In genomic region chr11:120168960-120169681, GRCh38 we compare ENCODE assay signal across 8 cellular contexts. TPM values are rescaled to one million over a fixed set of nuclear protein-coding genes. Genes with fewer than 3 reads are reported as not detected.
A peak's percentile ranks its signal among the peaks of the same experiment; 100 is the strongest.
DNase-seq lines count a peak whose midpoint lies in the region; ATAC-seq, FAIRE-seq and TF ChIP-seq lines count a peak whose summit lies in the region.

No MANE protein-coding gene starts in this region.

- H3K4me1 ChIP-seq in K562 (replicated peaks in 1 of 2; ENCODE audit: control insufficient read depth in 2 of 2, insufficient read depth in 2 of 2, low read length in 2 of 2): peaks cover 0 to 18% of the 10 kb centered on the region in 2 experiments; a peak in 2 of 5 replicates

- WGBS in K562 (ENCODE audit: insufficient coverage, low coverage, missing lambda C conversion rate): 5% methylated on average over 52 of the region's 71 CpGs

- no peak for TF ChIP-seq EP300 in K562 (IDR thresholded peaks at IDR 0.05; ENCODE audit: low read length)

- H3K36me3 ChIP-seq in K562 (ENCODE audit: control insufficient read depth, insufficient read depth, low read length): no peaks in the 10 kb centered on the region

- no peak for TF ChIP-seq POLR2A in K562 (conservative IDR thresholded peaks at IDR 0.05)

- H3K79me2 ChIP-seq in K562 (ENCODE audit: control insufficient read depth, insufficient read depth, low read length): no peaks in the 10 kb centered on the region

- ATAC-seq in K562 (peak; percentile 98), sciatic nerve (peak; percentile 87), GM18861 (IDR thresholded peaks at IDR 0.05; ENCODE audit: unreplicated experiment) (no peak)

- H4K20me1 ChIP-seq in K562 (replicated peaks; ENCODE audit: control insufficient read depth, insufficient read depth, low read length): peaks cover 9% of the 10 kb centered on the region

- peak overlapping the region; percentile 46 for H3K4me3 ChIP-seq in K562
- peak overlapping the region; percentile 33 for H3K4me3 ChIP-seq in iPS-11a (ENCODE audit: low read depth, low read length)

- H3K9me3 ChIP-seq in K562 (replicated peaks; ENCODE audit: control insufficient read depth, insufficient read depth, low read depth, low read length): no peaks in the 10 kb centered on the region

- DNase-seq in DMS79 treated with DMSO at 0.1 percent for 48 hours (lab: John Stamatoyannopoulos, UW) (peak; percentile 65), Kasumi-1 (lab: John Stamatoyannopoulos, UW) (peak; percentile 55 to 71), T-helper 9 cell (peak; percentile 21), K562 (ENCODE audit: extremely low read depth in 1 of 4, low spot score in 3 of 4) (peak; percentile 78 to 90 (median 86)), sciatic nerve (ENCODE audit: low spot score) (peak; percentile 85), NCI-H2029 treated with DMSO at 0.1 percent for 48 hours (lab: John Stamatoyannopoulos, UW) (no peak)

- in situ Hi-C loops in K562 (cut with MboI): no loop called here

- POLR2A ChIA-PET in K562 (lab: Yijun Ruan, JAX): interaction anchor here (0.5 to 1.0 kb wide), 2 partner anchors 23 to 48 kb away, joined by 3 to 7 read pairs; no protein-coding TSS in a partner anchor

- peak; percentile 54 to 62 for TF ChIP-seq RAD21 in K562 (CRISPR knock-in tag; conservative IDR thresholded peaks at IDR 0.05 in 1 of 2, IDR thresholded peaks at IDR 0.05 in 1 of 2)

- no peak overlapping the region for H3K27ac ChIP-seq in K562 (ENCODE audit: extremely low read depth, low read depth, low read length)

- intact Hi-C loops in K562 (cut with micrococcal nuclease) (loop anchor here (1.0 to 5.0 kb wide), 2 partner anchors 61 to 502 kb away; no protein-coding TSS in a partner anchor), sciatic nerve (cut with DNase I) (no loop called here)

- H3K4me2 ChIP-seq in K562 (ENCODE audit: insufficient read depth, low read length): peak overlapping the region; percentile 71

- no TSS peak for BruUV-seq in K562 (replicated peaks; lab: Mats Ljungman, UMichigan)

- peak overlapping the region in 1 of 2 experiments; percentile 88; a peak in 3 of 4 replicates for H3K9ac ChIP-seq in K562 (ENCODE audit: insufficient read depth in 1 of 2, low read depth in 2 of 2, low read length in 2 of 2)

- CTCF ChIA-PET in K562 (lab: Yijun Ruan, JAX; ENCODE audit: low intra/inter-chr PET ratio): interaction anchor here (0.6 to 2.5 kb wide), 4 partner anchors 61 to 503 kb away, joined by 3 to 9 read pairs (median 3); partner anchors contain the start of gene NECTIN1

- peak; percentile 74 to 86 (median 77) for TF ChIP-seq CTCF in K562 (IDR thresholded peaks at IDR 0.05 in 2 of 3, conservative IDR thresholded peaks at IDR 0.05 in 1 of 3; ENCODE audit: insufficient read depth in 2 of 3, low read depth in 1 of 3, low read length in 3 of 3)

- FAIRE-seq in K562 (lab: Jason Lieb, UNC): no peak

- H2AFZ ChIP-seq in K562 (ENCODE audit: low read depth, low read length): peak overlapping the region; percentile 77

- H3K9me1 ChIP-seq in K562 (ENCODE audit: control insufficient read depth, insufficient read depth, low read length): no peaks in the 10 kb centered on the region

- H3K27me3 ChIP-seq in K562 (ENCODE audit: control insufficient read depth in 2 of 2, insufficient read depth in 2 of 2, low read length in 2 of 2): peaks cover 21 to 66% of the 10 kb centered on the region in 2 experiments; a peak in 4 of 5 replicates

TF ChIP-seq in K562, 482 proteins besides CTCF, POLR2A, EP300 and RAD21 (continues in another document):
- no peak for TF ChIP-seq ZNF639 (CRISPR knock-in tag; conservative IDR thresholded peaks at IDR 0.05 in 1 of 2, IDR thresholded peaks at IDR 0.05 in 1 of 2)
- TF ChIP-seq SMC3 (conservative IDR thresholded peaks at IDR 0.05; ENCODE audit: insufficient read depth, low read depth, low read length): 0 out of 2 replicates have a peak, but pooled peaks have one; percentile 24
- TF ChIP-seq, protein P1, sequence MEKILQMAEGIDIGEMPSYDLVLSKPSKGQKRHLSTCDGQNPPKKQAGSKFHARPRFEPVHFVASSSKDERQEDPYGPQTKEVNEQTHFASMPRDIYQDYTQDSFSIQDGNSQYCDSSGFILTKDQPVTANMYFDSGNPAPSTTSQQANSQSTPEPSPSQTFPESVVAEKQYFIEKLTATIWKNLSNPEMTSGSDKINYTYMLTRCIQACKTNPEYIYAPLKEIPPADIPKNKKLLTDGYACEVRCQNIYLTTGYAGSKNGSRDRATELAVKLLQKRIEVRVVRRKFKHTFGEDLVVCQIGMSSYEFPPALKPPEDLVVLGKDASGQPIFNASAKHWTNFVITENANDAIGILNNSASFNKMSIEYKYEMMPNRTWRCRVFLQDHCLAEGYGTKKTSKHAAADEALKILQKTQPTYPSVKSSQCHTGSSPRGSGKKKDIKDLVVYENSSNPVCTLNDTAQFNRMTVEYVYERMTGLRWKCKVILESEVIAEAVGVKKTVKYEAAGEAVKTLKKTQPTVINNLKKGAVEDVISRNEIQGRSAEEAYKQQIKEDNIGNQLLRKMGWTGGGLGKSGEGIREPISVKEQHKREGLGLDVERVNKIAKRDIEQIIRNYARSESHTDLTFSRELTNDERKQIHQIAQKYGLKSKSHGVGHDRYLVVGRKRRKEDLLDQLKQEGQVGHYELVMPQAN (IDR thresholded peaks at IDR 0.05; ENCODE audit: borderline replicate concordance): no peak
- TF ChIP-seq MAZ (CRISPR knock-in tag; conservative IDR thresholded peaks at IDR 0.05 in 1 of 2, IDR thresholded peaks at IDR 0.05 in 1 of 2): peak; percentile 49 to 68; a peak in 3 of 4 replicates
- TF ChIP-seq, protein P2, sequence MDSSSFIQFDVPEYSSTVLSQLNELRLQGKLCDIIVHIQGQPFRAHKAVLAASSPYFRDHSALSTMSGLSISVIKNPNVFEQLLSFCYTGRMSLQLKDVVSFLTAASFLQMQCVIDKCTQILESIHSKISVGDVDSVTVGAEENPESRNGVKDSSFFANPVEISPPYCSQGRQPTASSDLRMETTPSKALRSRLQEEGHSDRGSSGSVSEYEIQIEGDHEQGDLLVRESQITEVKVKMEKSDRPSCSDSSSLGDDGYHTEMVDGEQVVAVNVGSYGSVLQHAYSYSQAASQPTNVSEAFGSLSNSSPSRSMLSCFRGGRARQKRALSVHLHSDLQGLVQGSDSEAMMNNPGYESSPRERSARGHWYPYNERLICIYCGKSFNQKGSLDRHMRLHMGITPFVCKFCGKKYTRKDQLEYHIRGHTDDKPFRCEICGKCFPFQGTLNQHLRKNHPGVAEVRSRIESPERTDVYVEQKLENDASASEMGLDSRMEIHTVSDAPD (CRISPR knock-in tag; IDR thresholded peaks at IDR 0.05): no peak
- TF ChIP-seq EGR1 (conservative IDR thresholded peaks at IDR 0.05): peak; percentile 48
- TF ChIP-seq KLF13 (tag; IDR thresholded peaks at IDR 0.05; ENCODE audit: borderline replicate concordance, low read depth): peak; percentile 26; the same call in 1 of the 2 replicates
- TF ChIP-seq FOSL1 (tag; conservative IDR thresholded peaks at IDR 0.05): no peak

RNA-seq across cellular contexts. Expression of gene TRIM29, which starts 31.2 kb away (rescaled TPM):
- 0.21 TPM in 1 of 2 replicates, not detected in the other for total RNA-seq in K562 (2011; cell fraction: chromatin; rRNA removed; ENCODE audit: low replicate concordance)
- not detected in 2 replicates for total RNA-seq in K562 (2011; cell fraction: nucleolus; rRNA removed)
- total RNA-seq in K562 (2011; cell fraction: nucleoplasm; rRNA removed): 0.76 TPM in 1 of 2 replicates, not detected in the other
- 0.16 TPM in 1 of 2 replicates, not detected in the other for total RNA-seq in K562 (2014; rRNA removed)
- 0.15 and 0.41 TPM in 2 replicates for total RNA-seq in K562 (2014; rRNA removed; fragmentation: Illumina TruSeq; extraction: Trizol)
- 0.19 TPM in 1 of 2 replicates, not detected in the other for total RNA-seq in K562 (2015; rRNA removed; fragmentation: Illumina TruSeq; extraction: Trizol)
- total RNA-seq in K562 (2021): 0.31 and 1.4 TPM in 2 replicates
- 0.19 and 0.65 TPM in 2 replicates for polyA plus RNA-seq in K562 (2011; rRNA removed)
- polyA plus RNA-seq in K562 (2011; cell fraction: cytosol; rRNA removed): 0.28 and 0.75 TPM in 2 replicates
- polyA plus RNA-seq in K562 (2011; cell fraction: nucleus; rRNA removed): 0.34 TPM in 1 of 2 replicates, not detected in the other
- 0.39 and 0.87 TPM in 2 replicates for polyA plus RNA-seq in K562 (2012)
- polyA plus RNA-seq in K562 (2014; fragmentation: Illumina TruSeq; extraction: Trizol): 0.74 and 0.75 TPM in 2 replicates
- under 1 TPM; 0.41 to 0.42 TPM for polyA plus RNA-seq in K562 (2014; fragmentation: Nextera tagmentation; extraction: Ambion mirVana)
- 0.08 and 0.93 TPM in 2 replicates for polyA plus RNA-seq in K562 (2014; rRNA removed)
- polyA minus RNA-seq in K562 (2011; rRNA and poly(A)+ RNA removed): 0.36 and 0.63 TPM in 2 replicates
- 0.95 and 2.9 TPM in 2 replicates for polyA minus RNA-seq in K562 (2011; cell fraction: cytosol; rRNA and poly(A)+ RNA removed)
- 0.22 and 0.27 TPM in 2 replicates for polyA minus RNA-seq in K562 (2011; cell fraction: nucleus; rRNA and poly(A)+ RNA removed)
- total RNA-seq in sciatic nerve: 33.2 TPM

RNA-seq across cellular contexts. Expression of gene OAF, which starts 41.7 kb away (rescaled TPM):
- 6.8 and 14.7 TPM in 2 replicates for total RNA-seq in K562 (2011; cell fraction: chromatin; rRNA removed; ENCODE audit: low replicate concordance)
- total RNA-seq in K562 (2011; cell fraction: nucleolus; rRNA removed): 12.0 and 19.3 TPM in 2 replicates
- total RNA-seq in K562 (2011; cell fraction: nucleoplasm; rRNA removed): 12.0 and 15.3 TPM in 2 replicates
- total RNA-seq in K562 (2014; rRNA removed): 13.8 and 19.8 TPM in 2 replicates
- total RNA-seq in K562 (2014; rRNA removed; fragmentation: Illumina TruSeq; extraction: Trizol): 4.1 and 6.3 TPM in 2 replicates
- total RNA-seq in K562 (2015; rRNA removed; fragmentation: Illumina TruSeq; extraction: Trizol): 7.5 and 8.3 TPM in 2 replicates
- 20.8 and 21.6 TPM in 2 replicates for total RNA-seq in K562 (2021)
- polyA plus RNA-seq in K562 (2011; rRNA removed): 5.7 and 9.5 TPM in 2 replicates
- 11.5 and 20.7 TPM in 2 replicates for polyA plus RNA-seq in K562 (2011; cell fraction: cytosol; rRNA removed)
- polyA plus RNA-seq in K562 (2011; cell fraction: nucleus; rRNA removed): 5.5 and 8.3 TPM in 2 replicates
- polyA plus RNA-seq in K562 (2012): 8.4 and 16.9 TPM in 2 replicates
- polyA plus RNA-seq in K562 (2014; fragmentation: Illumina TruSeq; extraction: Trizol): 11.7 and 12.0 TPM in 2 replicates
- 1 to 10 TPM; 1.1 to 1.4 TPM for polyA plus RNA-seq in K562 (2014; fragmentation: Nextera tagmentation; extraction: Ambion mirVana)
- polyA plus RNA-seq in K562 (2014; rRNA removed): 14.5 and 17.3 TPM in 2 replicates
- polyA minus RNA-seq in K562 (2011; rRNA and poly(A)+ RNA removed): 2.8 and 3.0 TPM in 2 replicates
- 6.1 and 8.7 TPM in 2 replicates for polyA minus RNA-seq in K562 (2011; cell fraction: cytosol; rRNA and poly(A)+ RNA removed)
- 3.4 and 4.4 TPM in 2 replicates for polyA minus RNA-seq in K562 (2011; cell fraction: nucleus; rRNA and poly(A)+ RNA removed)
- 183 TPM for total RNA-seq in sciatic nerve

Comparison
In these comparisons a context has a peak if more than half of its experiments do, and no peak if none do; other contexts are left out.
1. RNA of gene TRIM29, which starts 31.2 kb away (total RNA-seq): 33.2 TPM in sciatic nerve (single experiment); 0.15 to 1.4 TPM in K562; every median in the first group is over 10 times any median in the second.